ENCODE assay signal across 9 cellular contexts in genomic region chr17:29833801-29834200, GRCh38.
"Had no signal": no experiment of that assay in that cellular context is flagged by ENCODE, and none has a peak within 500 bp of the region (broad histone marks: within the 10 kb centered on the region; RNA-seq: fewer than 3 reads in every experiment).

No MANE protein-coding gene starts in this region.

- H3K9me3 ChIP-seq: HAP-1 had no signal

- ATAC-seq: HCT116 had no signal

- H3K4me3 ChIP-seq: GM23248, HAP-1 had no signal

- H2AFZ ChIP-seq: GM23248 had no signal

- H3K36me3 ChIP-seq: HAP-1 had no signal

- H3K27ac Mint-ChIP-seq: HFFc6 had no signal

- H3K4me3 Mint-ChIP-seq: HFFc6 had no signal

- H3K27ac ChIP-seq: GM23248, HL-60 had no signal

- DNase-seq: GM23248, GOT3, H7, HFFc6, IMR-90, KBM-7 had no signal

- H3K9ac ChIP-seq: GM23248 had no signal
